1 cellular context compared by ENCODE assay signal in genomic region chr1:15866696-15867687, GRCh38.
TF ChIP-seq lines count a peak whose summit lies in the region.

No MANE protein-coding gene starts in this region.

TF ChIP-seq in H1, 55 proteins besides CTCF, POLR2A, EP300 and RAD21:
- no peak for TF ChIP-seq TAF7 (optimal IDR thresholded peaks at IDR 0.05; ENCODE audit: borderline replicate concordance, low read depth, low read length)
- TF ChIP-seq CEBPB (IDR thresholded peaks at IDR 0.05; ENCODE audit: low read depth, low read length) = peak; percentile 96
TF ChIP-seq in H1: peak in this region for 1.
